8 cellular contexts compared by ENCODE assay signal in genomic region chr13:41193919-41194824, GRCh38. TPM values are rescaled to one million over a fixed set of nuclear protein-coding genes. Genes with fewer than 3 reads are reported as not detected.
DNase-seq lines count a peak whose midpoint lies in the region; ATAC-seq and TF ChIP-seq lines count a peak whose summit lies in the region.

KBTBD7 (minus strand) TSS chr13:41194569; CDS start chr13:41194257, 312 bp downstream.

- ATAC-seq in natural killer cell: peak; percentile 95 to 99 (median 98)

- H3K4me3 Mint-ChIP-seq in natural killer cell: peak within 1 kb of the TSS; percentile 97

- in situ Hi-C loops in G401 (cut with HindIII; ENCODE audit: low sequenced_read_pairs): no loop called here
- in situ Hi-C loops in HAP-1 (cut with MboI; ENCODE audit: low sequenced_read_pairs): loop anchor here (10.0 kb wide), 1 partner anchor 59 kb away; the partner anchor contains the start of gene KBTBD6

- H3K36me3 ChIP-seq in HAP-1 (replicated peaks) (no peaks in the 10 kb centered on the region), MG63 (peaks cover 14% of the 10 kb centered on the region; the same call in 1 of the 2 replicates)

- peaks cover 26 to 28% of the 10 kb centered on the region in 2 donors for H3K4me1 Mint-ChIP-seq in natural killer cell

- intact Hi-C loops in natural killer cell (cut with micrococcal nuclease): loop anchor here (1.0 kb wide), 2 partner anchors 62 to 69 kb away; partner anchors contain the start of genes KBTBD6 and MTRF1

- TF ChIP-seq CTCF in fibroblast of pulmonary artery (IDR thresholded peaks at IDR 0.05; ENCODE audit: low read length, missing control alignments): no peak
- TF ChIP-seq CTCF in natural killer cell (IDR thresholded peaks at IDR 0.05): no peak

- DNase-seq in G401 (ENCODE audit: low spot score) (peak; percentile 95), HAP-1 (ENCODE audit: low spot score in 2 of 2) (peak; percentile 87 to 92), MG63 (peak; percentile 96), SHP77 (lab: John Stamatoyannopoulos, UW) (peak; percentile 89 to 90), fibroblast of pulmonary artery (ENCODE audit: low read depth) (peak; percentile 98), natural killer cell (peak; percentile 82)
- DNase-seq in activated effector memory CD4-positive, alpha-beta T cell treated with Interleukin-2 at 50 U/mL for 16 hours: peak; percentile 86
- peak; percentile 72 to 85 (median 82) for DNase-seq in stimulated activated naive CD4-positive, alpha-beta T cell (lab: John Stamatoyannopoulos, UW)

- H3K27me3 ChIP-seq in HAP-1 (ENCODE audit: low read depth): no peaks in the 10 kb centered on the region
- H3K27me3 ChIP-seq in MG63: no peaks in the 10 kb centered on the region

- peaks cover 3% of the 10 kb centered on the region; the same call in 1 of the 2 replicates for H3K4me1 ChIP-seq in HAP-1

- H3K9me3 Mint-ChIP-seq in natural killer cell: no peaks in the 10 kb centered on the region

- H3K4me3 ChIP-seq in HAP-1 (peak within 1 kb of the TSS; percentile 49), MG63 (peak within 1 kb of the TSS; percentile 41), fibroblast of pulmonary artery (replicated peaks; ENCODE audit: low read depth, low read length) (peak within 1 kb of the TSS; percentile 59)

- no peaks in the 10 kb centered on the region for H3K27me3 Mint-ChIP-seq in natural killer cell (ENCODE audit: low read depth in 2 of 2)

- peak within 1 kb of the TSS; percentile 78 to 93 for H3K27ac Mint-ChIP-seq in natural killer cell

- no peaks in the 10 kb centered on the region for H3K36me3 Mint-ChIP-seq in natural killer cell

- H3K9me3 ChIP-seq in HAP-1 (0 out of 2 replicates have a peak, but pooled peaks cover 2% of the 10 kb centered on the region), MG63 (peaks cover 15% of the 10 kb centered on the region)

RNA-seq across cellular contexts. Expression of gene KBTBD7, which starts in this region (rescaled TPM):
- total RNA-seq in G401 (2014; rRNA removed; shearing (Covaris generic)): 7.5 and 7.9 TPM in 2 replicates
- total RNA-seq in MG63 (2014; rRNA removed; shearing (Covaris generic); ENCODE audit: low replicate concordance): 0.72 and 2.6 TPM in 2 replicates
- total RNA-seq in natural killer cell: 1 to 10 TPM; 2.1 to 4.1 (median 3.8) TPM

Comparison
In these comparisons a context has a peak if more than half of its experiments do, and no peak if none do; other contexts are left out.
1. Peak in every context shown above with its lines: DNase-seq, ATAC-seq and H3K4me3 ChIP-seq.